10 cellular contexts compared by ENCODE assay signal in the genomic region with DNA sequence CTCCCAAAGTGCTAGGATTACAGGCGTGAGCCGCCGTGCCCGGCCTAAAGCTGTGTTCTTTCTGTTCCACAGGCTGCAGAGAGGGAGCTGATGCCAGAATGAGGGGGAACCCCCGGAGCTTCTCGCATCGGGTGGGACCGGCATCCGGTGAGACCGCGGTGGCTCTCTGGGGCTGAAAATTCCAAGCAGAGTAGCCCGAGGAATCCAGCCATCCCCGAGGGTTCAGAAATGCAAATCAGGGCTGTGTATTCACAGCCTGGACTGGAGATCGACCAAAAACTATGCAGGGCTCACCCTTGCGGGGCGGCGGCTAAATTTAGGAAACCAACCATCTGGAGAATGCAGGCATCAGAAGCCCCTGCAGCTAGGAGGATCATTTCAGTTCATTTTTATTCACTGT.
DNase-seq lines count a peak whose midpoint lies in the region; ATAC-seq and TF ChIP-seq lines count a peak whose summit lies in the region.
"Had no signal": no experiment of that assay in that cellular context is flagged by ENCODE, and none has a peak within 500 bp of the region (broad histone marks: within the 10 kb centered on the region; RNA-seq: fewer than 3 reads in every experiment).

No MANE protein-coding gene starts in this region.

- no peaks in the 10 kb centered on the region for H3K27me3 Mint-ChIP-seq in T-cell

- H3K4me3 ChIP-seq in NT2/D1 (ENCODE audit: insufficient read length, low read depth) (peak overlapping the region; percentile 10), esophagus squamous epithelium (peak overlapping the region in 3 of 4 donors; percentile 28 to 52 (median 31)), muscle layer of colon (ENCODE audit: low read depth in 1 of 2, low read length in 2 of 2) (peak overlapping the region; percentile 11 to 54)

- H3K4me1 ChIP-seq in NT2/D1 (ENCODE audit: insufficient read depth, insufficient read length) (peaks cover 4% of the 10 kb centered on the region), esophagus squamous epithelium (peaks cover 21 to 63% (median 32%) of the 10 kb centered on the region in 3 donors), muscle layer of colon (ENCODE audit: insufficient read depth, low read length) (peaks cover 21% of the 10 kb centered on the region)

- no peaks in the 10 kb centered on the region for H3K36me3 Mint-ChIP-seq in T-cell
- H3K36me3 Mint-ChIP-seq: CD4-positive, CD25-positive, alpha-beta regulatory T cell had no signal

- no peak overlapping the region for H3K27ac Mint-ChIP-seq in T-cell
- H3K27ac Mint-ChIP-seq: CD4-positive, CD25-positive, alpha-beta regulatory T cell had no signal

- H3K27me3 ChIP-seq in NT2/D1 (ENCODE audit: insufficient read depth, insufficient read length) (no peaks in the 10 kb centered on the region), esophagus squamous epithelium (no peaks in the 10 kb centered on the region), muscle layer of colon (ENCODE audit: control insufficient read depth in 1 of 2, insufficient read depth in 2 of 2, low read length in 2 of 2) (no peaks in the 10 kb centered on the region)

- H3K9me3 ChIP-seq in NT2/D1 (ENCODE audit: insufficient read depth, low read length) = peaks cover 6% of the 10 kb centered on the region; the same call in 1 of the 2 replicates
- H3K9me3 ChIP-seq in esophagus squamous epithelium = no peaks in the 10 kb centered on the region
- H3K9me3 ChIP-seq in muscle layer of colon (ENCODE audit: low read length) = no peaks in the 10 kb centered on the region

- peaks cover 5% of the 10 kb centered on the region for H3K36me3 ChIP-seq in NT2/D1 (ENCODE audit: insufficient read depth, insufficient read length, low read length)
- H3K36me3 ChIP-seq in esophagus squamous epithelium = no peaks in the 10 kb centered on the region
- no peaks in the 10 kb centered on the region for H3K36me3 ChIP-seq in muscle layer of colon (ENCODE audit: insufficient read depth, low read length)

- no peak overlapping the region for H3K4me3 Mint-ChIP-seq in T-cell
- H3K4me3 Mint-ChIP-seq: CD4-positive, CD25-positive, alpha-beta regulatory T cell had no signal

- DNase-seq in A172 (ENCODE audit: low spot score) (peak; percentile 77), NT2/D1 (ENCODE audit: low read depth, low spot score) (peak; percentile 55), esophagus squamous epithelium (lab: John Stamatoyannopoulos, UW) (no peak), T-cell (no peak), Kasumi-1 (lab: John Stamatoyannopoulos, UW) (no peak), NCI-H748 treated with DMSO at 0.1 percent for 48 hours (lab: John Stamatoyannopoulos, UW) (no peak)
- DNase-seq in stimulated activated CD4-positive, alpha-beta T cell treated with anti-CD3 and anti-CD28 coated beads, Interleukin-1b, Interleukin-23, amount 100 ng/mL, for 48 hours = no peak
- DNase-seq: CD4-positive, CD25-positive, alpha-beta regulatory T cell; stimulated activated CD8-positive, alpha-beta memory T cell treated with anti-CD3 and anti-CD28 coated beads, Interleukin-4, amount 100 ng/mL, for 48 hours had no signal

- TF ChIP-seq CTCF in esophagus squamous epithelium (IDR thresholded peaks at IDR 0.05) = no peak

- intact Hi-C loops in esophagus squamous epithelium (cut with DNase I) = loop anchor here (10.0 kb wide), 1 partner anchor 59 kb away; no protein-coding TSS in a partner anchor

- no peak overlapping the region for H3K9ac ChIP-seq in NT2/D1 (ENCODE audit: insufficient read length, low read depth)
- H3K9ac ChIP-seq in muscle layer of colon (ENCODE audit: low read length) = peak overlapping the region; percentile 7

- H3K27ac ChIP-seq in esophagus squamous epithelium (peak overlapping the region; percentile 65 to 90 (median 89)), muscle layer of colon (ENCODE audit: low read depth, low read length) (peak overlapping the region; percentile 88)

- WGBS in esophagus squamous epithelium, 2 donors = 5 to 26% methylated on average over 6 to 17 of the region's 17 CpGs

- H3K9me3 Mint-ChIP-seq in T-cell = no peaks in the 10 kb centered on the region
- H3K9me3 Mint-ChIP-seq: CD4-positive, CD25-positive, alpha-beta regulatory T cell had no signal

- POLR2A ChIA-PET in T-cell (lab: Charles Lee) = no interaction called here

- no peak for ATAC-seq in T-cell (replicated peaks in 1 of 4)

- CTCF ChIA-PET in T-cell (lab: Charles Lee) = interaction anchor here in 1 of 2 donors (0.7 to 0.8 kb wide), 2 partner anchors 45 to 1189 kb away, joined by 3 read pairs; no protein-coding TSS in a partner anchor

- TF ChIP-seq POLR2A in esophagus squamous epithelium (IDR thresholded peaks at IDR 0.05) = no peak

- peaks cover 14 to 25% (median 21%) of the 10 kb centered on the region in 3 donors for H3K4me1 Mint-ChIP-seq in T-cell

Comparison
In these comparisons a context has a peak if more than half of its experiments do, and no peak if none do; other contexts are left out.
1. DNase-seq: peak in A172 (single experiment) and NT2/D1 (single experiment); none in esophagus squamous epithelium (single experiment), T-cell (0 of 34), stimulated activated CD4-positive, alpha-beta T cell treated with anti-CD3 and anti-CD28 coated beads, Interleukin-1b, Interleukin-23, amount 100 ng/mL, for 48 hours (single experiment), Kasumi-1 (0 of 2) and NCI-H748 treated with DMSO at 0.1 percent for 48 hours (single experiment).
2. Peak in every context shown above with its lines, with median percentiles within 50 percentile points of each other: H3K4me3 ChIP-seq.